In genomic region chr1:27627051-27627450, GRCh38 we compare ENCODE assay signal across 19 cellular contexts. TPM values are rescaled to one million over a fixed set of nuclear protein-coding genes. Genes with fewer than 3 reads are reported as not detected.
"Had no signal": no experiment of that assay in that cellular context is flagged by ENCODE, and none has a peak within 500 bp of the region (broad histone marks: within the 10 kb centered on the region; RNA-seq: fewer than 3 reads in every experiment).

No MANE protein-coding gene starts in this region.

- H3K4me3 ChIP-seq: coronary artery, gastroesophageal sphincter, hepatocyte, lung had no signal

- H3K36me3 ChIP-seq: gastroesophageal sphincter had no signal

- H3K36me3 Mint-ChIP-seq: activated naive CD4-positive, alpha-beta T cell treated with anti-CD3 and anti-CD28 coated beads, Interleukin-2, amount 50 U/mL, for 72 hours had no signal

- H3K27me3 ChIP-seq: gastroesophageal sphincter had no signal

- FAIRE-seq: small intestine had no signal

- ATAC-seq: activated naive CD4-positive, alpha-beta T cell treated with anti-CD3 and anti-CD28 coated beads, Interleukin-2, amount 50 U/mL, for 72 hours; gastroesophageal sphincter; right cardiac atrium had no signal

- H3K9me3 ChIP-seq: gastroesophageal sphincter had no signal

- DNase-seq: activated CD4-positive, alpha-beta T cell treated with anti-CD3 and anti-CD28 coated beads, Interleukin-2, amount 50 U/mL, for 4 hours; activated CD4-positive, CD25-positive, alpha-beta regulatory T cell treated with anti-CD3 and anti-CD28 coated beads, Interleukin-2, amount 50 U/mL, for 72 hours; activated T-cell treated with anti-CD3 and anti-CD28 coated beads, Interleukin-2, amount 50 U/mL, for 1 hour; anterior cingulate cortex; effector CD8-positive, alpha-beta T cell; kidney glomerular epithelial cell; midbrain; nucleus accumbens; right cardiac atrium; small intestine; T-helper 2 cell; trophoblast cell had no signal

- H3K27ac Mint-ChIP-seq: activated naive CD4-positive, alpha-beta T cell treated with anti-CD3 and anti-CD28 coated beads, Interleukin-2, amount 50 U/mL, for 72 hours; progenitor cell of endocrine pancreas had no signal

- H3K27ac ChIP-seq: epithelial cell of prostate, gastroesophageal sphincter, hepatocyte had no signal

- H3K9me3 Mint-ChIP-seq: activated naive CD4-positive, alpha-beta T cell treated with anti-CD3 and anti-CD28 coated beads, Interleukin-2, amount 50 U/mL, for 72 hours had no signal

RNA-seq across cellular contexts. Expression of gene FGR, which starts 7.9 kb away (rescaled TPM):
- total RNA-seq: progenitor cell of endocrine pancreas had no signal
